Comparison of ENCODE assay signal across 8 cellular contexts in the genomic region with DNA sequence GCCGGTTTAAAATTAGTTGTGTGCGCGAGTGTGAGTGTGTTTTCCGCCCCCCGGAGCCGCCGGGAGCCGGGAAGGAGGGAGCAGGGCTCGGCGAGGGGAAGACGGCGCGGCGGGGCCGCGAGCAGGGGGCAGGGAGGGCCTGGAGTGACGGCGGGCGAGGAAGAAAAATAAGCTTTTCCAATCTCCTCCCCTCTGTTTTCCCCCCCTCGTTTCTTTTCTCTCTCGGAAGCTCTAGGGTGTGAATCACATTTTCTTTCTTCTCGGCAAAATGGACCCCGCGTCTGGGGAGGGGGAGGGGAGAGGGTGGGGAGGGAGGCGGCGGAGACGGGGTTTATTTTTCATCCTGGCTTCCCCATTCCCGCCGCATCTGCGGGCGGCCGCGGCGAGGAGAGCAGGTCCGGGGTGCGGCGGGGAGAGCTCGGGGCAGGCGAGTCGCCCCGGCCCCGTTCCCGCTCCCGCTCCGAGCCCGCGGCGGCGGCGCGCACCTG. TPM values are rescaled to one million over a fixed set of nuclear protein-coding genes. Genes with fewer than 3 reads are reported as not detected.
DNase-seq lines count a peak whose midpoint lies in the region; ATAC-seq and TF ChIP-seq lines count a peak whose summit lies in the region.

No MANE protein-coding gene starts in this region.

- H3K9me3 ChIP-seq in WERI-Rb-1 (ENCODE audit: severe bottlenecking) (no peaks in the 10 kb centered on the region), skeletal muscle satellite cell (replicated peaks; ENCODE audit: low read length) (no peaks in the 10 kb centered on the region)

- no peaks in the 10 kb centered on the region for H3K9me3 Mint-ChIP-seq in MCF 10A (ENCODE audit: unreplicated experiment)

- H3K4me2 ChIP-seq in skeletal muscle satellite cell (ENCODE audit: low read length), result peak overlapping the region; percentile 80

- H3K4me1 Mint-ChIP-seq in MCF 10A (ENCODE audit: insufficient read depth, unreplicated experiment), result peaks cover 8% of the 10 kb centered on the region

- no peaks in the 10 kb centered on the region for H3K27me3 ChIP-seq in WERI-Rb-1 (ENCODE audit: insufficient read depth, low read depth, severe bottlenecking)
- H3K27me3 ChIP-seq in skeletal muscle satellite cell (ENCODE audit: control insufficient read depth, insufficient read depth, low read length), result no peaks in the 10 kb centered on the region

- CTCF ChIA-PET in MCF 10A (lab: Yijun Ruan, JAX), result interaction anchor here (0.8 kb wide), 1 partner anchor 121 kb away, joined by 3 read pairs; no protein-coding TSS in a partner anchor

- H3K4me3 ChIP-seq in HFF-Myc (replicated peaks; ENCODE audit: low read depth, low read length) (peak overlapping the region; percentile 86), WERI-Rb-1 (ENCODE audit: low read depth, low read length) (peak overlapping the region; percentile 97), skeletal muscle satellite cell (ENCODE audit: low read length) (peak overlapping the region; percentile 96)

- TF ChIP-seq CTCF in HFF-Myc (IDR thresholded peaks at IDR 0.05; ENCODE audit: low read depth, low read length, missing control alignments) (no peak), WERI-Rb-1 (IDR thresholded peaks at IDR 0.05; ENCODE audit: low read depth, low read length) (no peak), MCF 10A (IDR thresholded peaks at IDR 0.05; ENCODE audit: unreplicated experiment) (no peak)

- BruUV-seq in MCF 10A (replicated peaks; lab: Mats Ljungman, UMichigan), result no TSS peak

- peaks cover 7% of the 10 kb centered on the region for H3K36me3 ChIP-seq in WERI-Rb-1
- H3K36me3 ChIP-seq in skeletal muscle satellite cell (ENCODE audit: insufficient read depth, low read length), result no peaks in the 10 kb centered on the region

- intact Hi-C loops in MCF 10A (cut with micrococcal nuclease), result loop anchor here (1.0 kb wide), 2 partner anchors 36 to 95 kb away; a partner anchor contains a TSS

- no peaks in the 10 kb centered on the region for H3K27me3 Mint-ChIP-seq in MCF 10A (ENCODE audit: insufficient read depth, unreplicated experiment)

- peak; percentile 40 for DNase-seq in DMS153 treated with DMSO at 0.1 percent for 48 hours (lab: John Stamatoyannopoulos, UW; ENCODE audit: unreplicated experiment)
- DNase-seq in HFF-Myc (ENCODE audit: extremely low read depth, low read depth), result peak; percentile 53
- DNase-seq in NCI-H2107 (lab: John Stamatoyannopoulos, UW), result peak; percentile 50
- DNase-seq in WERI-Rb-1, result peak; percentile 90
- peak; percentile 86 for DNase-seq in MCF 10A (ENCODE audit: unreplicated experiment)
- DNase-seq in iPS-NIHi11 (ENCODE audit: low spot score), result peak; percentile 79

- H3K4me1 ChIP-seq in skeletal muscle satellite cell (ENCODE audit: control insufficient read depth, insufficient read depth, low read length), result peaks cover 39% of the 10 kb centered on the region

- peak overlapping the region; percentile 100 for H3K9ac ChIP-seq in skeletal muscle satellite cell (ENCODE audit: low read depth, low read length)

- H3K27ac ChIP-seq in WERI-Rb-1, result peak overlapping the region; percentile 99

- H3K27ac Mint-ChIP-seq in MCF 10A (ENCODE audit: low read depth, unreplicated experiment), result peak overlapping the region; percentile 95

- POLR2A ChIA-PET in MCF 10A (lab: Yijun Ruan, JAX), result interaction anchor here (0.6 to 15.3 kb wide), 21 partner anchors 8 to 1841 kb away, joined by 3 to 328 read pairs (median 4); a partner anchor contains a TSS

- peaks cover 20% of the 10 kb centered on the region for H3K36me3 Mint-ChIP-seq in MCF 10A (ENCODE audit: insufficient read depth, unreplicated experiment)

- peak overlapping the region; percentile 73 for H3K4me3 Mint-ChIP-seq in MCF 10A (ENCODE audit: unreplicated experiment)

- ATAC-seq in HG03139 (IDR thresholded peaks at IDR 0.05; ENCODE audit: unreplicated experiment), result no peak

RNA-seq across cellular contexts. Expression of a gene that starts 0.9 kb away (rescaled TPM):
- 8.4 and 9.8 TPM in 2 replicates for total RNA-seq in MCF 10A (2022)
- 3.3 and 4.4 TPM in 2 replicates for total RNA-seq in skeletal muscle satellite cell (2012; rRNA removed)

RNA-seq across cellular contexts. Expression of a gene that starts 36.8 kb away (rescaled TPM):
- total RNA-seq in MCF 10A (2022), result 13.7 and 19.4 TPM in 2 replicates
- 28.9 and 30.4 TPM in 2 replicates for total RNA-seq in skeletal muscle satellite cell (2012; rRNA removed)

Comparison
In these comparisons a context has a peak if more than half of its experiments do, and no peak if none do; other contexts are left out.
1. DNase-seq: peak in every context shown above with its lines; median percentile 90 in WERI-Rb-1; 86 in MCF 10A; 79 in iPS-NIHi11; 53 in HFF-Myc; 50 in NCI-H2107; 40 in DMS153 treated with DMSO at 0.1 percent for 48 hours.